11 cellular contexts compared by ENCODE assay signal in the genomic region with DNA sequence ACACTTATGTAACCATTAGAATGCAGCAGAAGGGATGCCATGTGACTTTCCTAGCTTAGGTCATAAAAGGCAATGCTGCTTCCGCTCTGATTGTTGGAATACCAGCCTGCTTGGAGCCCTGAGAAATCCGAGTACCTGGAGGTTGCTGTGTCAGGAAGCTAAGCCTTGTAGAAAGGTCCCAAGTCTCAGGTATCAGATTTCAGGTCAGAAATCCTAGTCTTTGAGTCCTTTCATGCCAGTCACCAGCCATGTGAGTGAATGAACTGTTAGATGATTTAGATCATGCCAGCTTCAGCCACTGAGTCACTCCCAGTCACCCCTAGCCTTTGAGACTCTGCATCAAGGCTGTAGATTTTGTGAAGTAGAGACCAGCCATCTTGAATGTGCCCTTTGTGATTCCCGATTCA. TPM values are rescaled to one million over a fixed set of nuclear protein-coding genes. Genes with fewer than 3 reads are reported as not detected.
DNase-seq lines count a peak whose midpoint lies in the region; ATAC-seq and TF ChIP-seq lines count a peak whose summit lies in the region.
"Had no signal": no experiment of that assay in that cellular context is flagged by ENCODE, and none has a peak within 500 bp of the region (broad histone marks: within the 10 kb centered on the region; RNA-seq: fewer than 3 reads in every experiment).

No MANE protein-coding gene starts in this region.

- H3F3A ChIP-seq in SK-N-SH (replicated peaks; ENCODE audit: insufficient read depth): peaks cover 5% of the 10 kb centered on the region

- H3K4me2 ChIP-seq in SK-N-SH: no peak overlapping the region
- H3K4me2 ChIP-seq in osteoblast (ENCODE audit: insufficient read depth, low read length): no peak overlapping the region

- no peak overlapping the region for H3K4me3 ChIP-seq in SK-N-SH (ENCODE audit: low read depth in 2 of 2, low read length in 1 of 2)
- H3K4me3 ChIP-seq in heart right ventricle: no peak overlapping the region
- no peak overlapping the region for H3K4me3 ChIP-seq in osteoblast (ENCODE audit: insufficient read depth, low read length)
- H3K4me3 ChIP-seq: testis had no signal

- TF ChIP-seq CTCF in SK-N-SH (IDR thresholded peaks at IDR 0.05) (no peak), heart right ventricle (IDR thresholded peaks at IDR 0.05) (no peak), osteoblast (IDR thresholded peaks at IDR 0.05; ENCODE audit: extremely low read depth, low read depth, low read length) (no peak)

- CTCF ChIA-PET in SK-N-SH (lab: Yijun Ruan, JAX): no interaction called here

- no peaks in the 10 kb centered on the region; a peak in 3 of 4 replicates for H3K4me1 ChIP-seq in SK-N-SH (ENCODE audit: control insufficient read depth in 1 of 2, insufficient read depth in 2 of 2, low read depth in 1 of 2, low read length in 1 of 2)
- H3K4me1 ChIP-seq in heart right ventricle: peaks cover 0 to 19% (median 13%) of the 10 kb centered on the region in 9 donors
- peaks cover 9% of the 10 kb centered on the region for H3K4me1 ChIP-seq in osteoblast (ENCODE audit: insufficient read depth, low read length)
- H3K4me1 ChIP-seq: testis had no signal

- H3K9me2 ChIP-seq in SK-N-SH: no peaks in the 10 kb centered on the region

- H3K36me3 ChIP-seq in SK-N-SH (replicated peaks in 1 of 2; ENCODE audit: control insufficient read depth in 1 of 2, insufficient read depth in 2 of 2, low read length in 1 of 2): no peaks in the 10 kb centered on the region
- no peaks in the 10 kb centered on the region for H3K36me3 ChIP-seq in heart right ventricle
- H3K36me3 ChIP-seq in osteoblast (ENCODE audit: insufficient read depth, low read length): no peaks in the 10 kb centered on the region

- DNase-seq in DMS53 treated with DMSO at 0.1 percent for 48 hours (lab: John Stamatoyannopoulos, UW; ENCODE audit: unreplicated experiment) (peak; percentile 5), HPDE6-E6E7 (ENCODE audit: extremely low spot score) (peak; percentile 12), SK-N-SH (no peak), iPS-NIHi11 (ENCODE audit: low spot score) (peak; percentile 73), heart right ventricle (no peak), osteoblast (ENCODE audit: insufficient read length, low spot score, missing footprints) (no peak), G401 (ENCODE audit: low spot score) (no peak)
- DNase-seq: MM.1S, NCI-H526, testis had no signal

- H3K27ac ChIP-seq in SK-N-SH (ENCODE audit: low read depth in 2 of 2, low read length in 1 of 2) (no peak overlapping the region; a peak in 1 of 4 replicates), heart right ventricle (no peak overlapping the region), osteoblast (ENCODE audit: low read depth, low read length) (no peak overlapping the region)
- H3K27ac ChIP-seq: testis had no signal

- in situ Hi-C loops in G401 (cut with HindIII; ENCODE audit: low sequenced_read_pairs): no loop called here

- no peak overlapping the region for H3K9ac ChIP-seq in SK-N-SH

- POLR2A ChIA-PET in SK-N-SH (lab: Yijun Ruan, JAX): interaction anchor here (1.6 kb wide), 1 partner anchor 24 kb away, joined by 4 read pairs; a partner anchor contains a TSS

- H2AFZ ChIP-seq in SK-N-SH (ENCODE audit: low read depth): no peak overlapping the region
- H2AFZ ChIP-seq in osteoblast (ENCODE audit: low read length): no peak overlapping the region

- ATAC-seq in HG03439 (IDR thresholded peaks at IDR 0.05; ENCODE audit: unreplicated experiment) (no peak), heart right ventricle (no peak)

- TF ChIP-seq RAD21 in SK-N-SH (IDR thresholded peaks at IDR 0.05; ENCODE audit: low read length): no peak

- H3K27me3 ChIP-seq in SK-N-SH (ENCODE audit: insufficient read depth) (no peaks in the 10 kb centered on the region), heart right ventricle (no peaks in the 10 kb centered on the region), osteoblast (ENCODE audit: insufficient read depth, low read length) (no peaks in the 10 kb centered on the region)
- H3K27me3 ChIP-seq: testis had no signal

- H3K79me2 ChIP-seq in SK-N-SH (ENCODE audit: insufficient read depth) (peaks cover 98% of the 10 kb centered on the region), osteoblast (ENCODE audit: insufficient read depth, low read length) (peaks cover 68% of the 10 kb centered on the region)

- no peaks in the 10 kb centered on the region for H3K9me3 ChIP-seq in SK-N-SH
- H3K9me3 ChIP-seq in heart right ventricle: peaks cover 0 to 14% (median 0%) of the 10 kb centered on the region in 11 donors
- H3K9me3 ChIP-seq in osteoblast (ENCODE audit: low read depth, low read length): no peaks in the 10 kb centered on the region
- H3K9me3 ChIP-seq: testis had no signal

- intact Hi-C loops in heart right ventricle (cut with DNase I): no loop called here

- H4K20me1 ChIP-seq in SK-N-SH (ENCODE audit: insufficient read depth): no peaks in the 10 kb centered on the region
- H4K20me1 ChIP-seq in osteoblast (ENCODE audit: insufficient read depth, low read length): no peaks in the 10 kb centered on the region

- no peak for TF ChIP-seq EP300 in SK-N-SH (IDR thresholded peaks at IDR 0.05; ENCODE audit: borderline replicate concordance in 1 of 2, low read depth in 1 of 2, low read length in 1 of 2)

- WGBS in SK-N-SH (ENCODE audit: low lambda C conversion rate): 83% methylated on average over 3 of the region's 3 CpGs
- WGBS in heart right ventricle, 2 donors: 85 to 86% methylated on average over 3 of the region's 3 CpGs

TF ChIP-seq in SK-N-SH, 30 proteins besides CTCF, POLR2A, EP300 and RAD21:
- no peak for TF ChIP-seq FOXJ3 (CRISPR knock-in tag; IDR thresholded peaks at IDR 0.05)
- TF ChIP-seq, protein P1, sequence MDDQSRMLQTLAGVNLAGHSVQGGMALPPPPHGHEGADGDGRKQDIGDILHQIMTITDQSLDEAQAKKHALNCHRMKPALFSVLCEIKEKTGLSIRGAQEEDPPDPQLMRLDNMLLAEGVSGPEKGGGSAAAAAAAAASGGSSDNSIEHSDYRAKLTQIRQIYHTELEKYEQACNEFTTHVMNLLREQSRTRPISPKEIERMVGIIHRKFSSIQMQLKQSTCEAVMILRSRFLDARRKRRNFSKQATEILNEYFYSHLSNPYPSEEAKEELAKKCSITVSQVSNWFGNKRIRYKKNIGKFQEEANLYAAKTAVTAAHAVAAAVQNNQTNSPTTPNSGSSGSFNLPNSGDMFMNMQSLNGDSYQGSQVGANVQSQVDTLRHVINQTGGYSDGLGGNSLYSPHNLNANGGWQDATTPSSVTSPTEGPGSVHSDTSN (IDR thresholded peaks at IDR 0.05): peak; percentile 38; the same call in 1 of the 2 replicates
- no peak for TF ChIP-seq NRF1 (IDR thresholded peaks at IDR 0.05; ENCODE audit: low read depth, low read length)
- TF ChIP-seq YY1 (IDR thresholded peaks at IDR 0.05; ENCODE audit: low read depth): peak; percentile 24; the same call in 1 of the 2 replicates

RNA-seq across cellular contexts. Expression of a gene that starts 23.5 kb away (rescaled TPM):
- polyA plus RNA-seq in SK-N-SH (2012; rRNA removed) (25.6 and 31.3 TPM in 2 replicates), heart right ventricle (10 to 100 TPM in 1 of 2 donors, 1 to 10 TPM in 1; 7.0 to 15.8 TPM)
- polyA plus RNA-seq in SK-N-SH (2012; cell fraction: cytosol; rRNA removed): 34.6 and 34.9 TPM in 2 replicates
- 18.0 and 39.1 TPM in 2 replicates for polyA plus RNA-seq in SK-N-SH (2012; cell fraction: nucleus; rRNA removed)
- total RNA-seq in heart right ventricle (10 to 100 TPM in 8 of 10 donors, 1 to 10 TPM in 2; 8.8 to 21.3 (median 12.7) TPM), osteoblast (60.1 and 62.8 TPM in 2 replicates)
- 34.6 and 71.2 TPM in 2 replicates for total RNA-seq in G401 (2014; rRNA removed; shearing (Covaris generic))

Comparison
In these comparisons a context has a peak if more than half of its experiments do, and no peak if none do; other contexts are left out.
1. DNase-seq: peak in DMS53 treated with DMSO at 0.1 percent for 48 hours (single experiment), HPDE6-E6E7 (single experiment) and iPS-NIHi11 (single experiment); none in SK-N-SH (single experiment), heart right ventricle (0 of 2), osteoblast (single experiment) and G401 (single experiment).